ENCODE assay signal across 10 cellular contexts in genomic region chr6:44176935-44177509, GRCh38. TPM values are rescaled to one million over a fixed set of nuclear protein-coding genes. Genes with fewer than 3 reads are reported as not detected.
A peak's percentile ranks its signal among the peaks of the same experiment; 100 is the strongest.
DNase-seq lines count a peak whose midpoint lies in the region; ATAC-seq and TF ChIP-seq lines count a peak whose summit lies in the region.
"Had no signal": no experiment of that assay in that cellular context is flagged by ENCODE, and none has a peak within 500 bp of the region (broad histone marks: within the 10 kb centered on the region; RNA-seq: fewer than 3 reads in every experiment).

No MANE protein-coding gene starts in this region.

- no peaks in the 10 kb centered on the region for H4K20me1 ChIP-seq in OCI-LY7 (ENCODE audit: insufficient read depth, low read length)

- peak overlapping the region; percentile 20 for H3K4me3 Mint-ChIP-seq in activated CD8-positive, alpha-beta memory T cell treated with anti-CD3 and anti-CD28 coated beads, Interleukin-2, amount 10 ng/mL, durations not matched to agents 7 days and 5 days
- no peak overlapping the region for H3K4me3 Mint-ChIP-seq in activated CD4-positive, alpha-beta memory T cell treated with anti-CD3 and anti-CD28 coated beads, Interleukin-2, amount 10 ng/mL, durations not matched to agents 7 days and 5 days

- H3K4me1 ChIP-seq in esophagus squamous epithelium (peaks cover 0 to 43% (median 8%) of the 10 kb centered on the region in 3 donors), OCI-LY7 (ENCODE audit: insufficient read depth, low read length, poor library complexity, severe bottlenecking) (no peaks in the 10 kb centered on the region)

- no peaks in the 10 kb centered on the region for H3K79me2 ChIP-seq in OCI-LY7 (ENCODE audit: insufficient read depth, low read depth, low read length)

- H3K27me3 Mint-ChIP-seq in activated CD8-positive, alpha-beta memory T cell treated with anti-CD3 and anti-CD28 coated beads, Interleukin-2, amount 10 ng/mL, durations not matched to agents 7 days and 5 days, result peaks cover 9% of the 10 kb centered on the region
- H3K27me3 Mint-ChIP-seq in activated CD4-positive, alpha-beta memory T cell treated with anti-CD3 and anti-CD28 coated beads, Interleukin-2, amount 10 ng/mL, durations not matched to agents 7 days and 5 days, result peaks cover 14% of the 10 kb centered on the region

- BruUV-seq in OCI-LY7 (replicated peaks; lab: Mats Ljungman, UMichigan), result no TSS peak

- TF ChIP-seq POLR2A in esophagus squamous epithelium (IDR thresholded peaks at IDR 0.05), result no peak

- TF ChIP-seq CTCF in esophagus squamous epithelium (IDR thresholded peaks at IDR 0.05), result no peak
- TF ChIP-seq CTCF in OCI-LY7 (conservative IDR thresholded peaks at IDR 0.05; ENCODE audit: low read length), result no peak

- peaks cover 25% of the 10 kb centered on the region for H3K4me1 Mint-ChIP-seq in activated CD8-positive, alpha-beta memory T cell treated with anti-CD3 and anti-CD28 coated beads, Interleukin-2, amount 10 ng/mL, durations not matched to agents 7 days and 5 days
- H3K4me1 Mint-ChIP-seq in activated CD4-positive, alpha-beta memory T cell treated with anti-CD3 and anti-CD28 coated beads, Interleukin-2, amount 10 ng/mL, durations not matched to agents 7 days and 5 days, result peaks cover 17% of the 10 kb centered on the region

- H3K9me3 Mint-ChIP-seq in activated CD8-positive, alpha-beta memory T cell treated with anti-CD3 and anti-CD28 coated beads, Interleukin-2, amount 10 ng/mL, durations not matched to agents 7 days and 5 days (ENCODE audit: low read depth), result no peaks in the 10 kb centered on the region
- H3K9me3 Mint-ChIP-seq in activated CD4-positive, alpha-beta memory T cell treated with anti-CD3 and anti-CD28 coated beads, Interleukin-2, amount 10 ng/mL, durations not matched to agents 7 days and 5 days, result no peaks in the 10 kb centered on the region

- H3K9me3 ChIP-seq in esophagus squamous epithelium (no peaks in the 10 kb centered on the region), OCI-LY7 (ENCODE audit: low read length) (no peaks in the 10 kb centered on the region)

- H3K36me3 ChIP-seq in esophagus squamous epithelium (no peaks in the 10 kb centered on the region), OCI-LY7 (ENCODE audit: insufficient read depth, low read length) (no peaks in the 10 kb centered on the region)

- DNase-seq in activated CD8-positive, alpha-beta memory T cell treated with anti-CD3 and anti-CD28 coated beads, Interleukin-2, amount 10 ng/mL, durations not matched to agents 7 days and 5 days, result peak; percentile 77
- DNase-seq in activated CD8-positive, alpha-beta memory T cell treated with anti-CD3 and anti-CD28 coated beads, Interleukin-2, amount 50 U/mL, for 48 hours, result no peak
- DNase-seq in activated CD4-positive, alpha-beta memory T cell treated with anti-CD3 and anti-CD28 coated beads, Interleukin-2, amount 10 ng/mL, durations not matched to agents 7 days and 5 days, result peak; percentile 22
- DNase-seq in stimulated activated CD8-positive, alpha-beta memory T cell treated with anti-CD3 and anti-CD28 coated beads, Interleukin-4, amount 100 ng/mL, for 48 hours, result peak; percentile 63
- no peak for DNase-seq in esophagus squamous epithelium (lab: John Stamatoyannopoulos, UW)
- DNase-seq in OCI-LY7 (ENCODE audit: low spot score), result no peak
- DNase-seq in RKO (ENCODE audit: low spot score), result no peak

- H3K27ac Mint-ChIP-seq in activated CD8-positive, alpha-beta memory T cell treated with anti-CD3 and anti-CD28 coated beads, Interleukin-2, amount 10 ng/mL, durations not matched to agents 7 days and 5 days, result no peak overlapping the region
- H3K27ac Mint-ChIP-seq in activated CD4-positive, alpha-beta memory T cell treated with anti-CD3 and anti-CD28 coated beads, Interleukin-2, amount 10 ng/mL, durations not matched to agents 7 days and 5 days, result no peak overlapping the region

- H3K4me2 ChIP-seq in OCI-LY7 (ENCODE audit: low read length), result no peak overlapping the region

- CTCF ChIA-PET in activated CD8-positive, alpha-beta memory T cell treated with anti-CD3 and anti-CD28 coated beads, Interleukin-2, amount 10 ng/mL, durations not matched to agents 7 days and 5 days (lab: Charles Lee), result interaction anchor here (1.2 to 1.8 kb wide), 4 partner anchors 44 to 136 kb away, joined by 3 to 8 read pairs (median 4); partner anchors contain the start of gene AARS2
- CTCF ChIA-PET in activated CD4-positive, alpha-beta memory T cell treated with anti-CD3 and anti-CD28 coated beads, Interleukin-2, amount 10 ng/mL, durations not matched to agents 7 days and 5 days (lab: Charles Lee), result interaction anchor here (0.7 to 1.1 kb wide), 2 partner anchors 9 to 60 kb away, joined by 3 to 5 read pairs; no protein-coding TSS in a partner anchor
- CTCF ChIA-PET in OCI-LY7 (lab: Charles Lee; ENCODE audit: unreplicated experiment), result no interaction called here

- no peaks in the 10 kb centered on the region for H3K27me3 ChIP-seq in esophagus squamous epithelium

- H3K27ac ChIP-seq in esophagus squamous epithelium (peak overlapping the region in 2 of 4 donors; percentile 22 to 52), OCI-LY7 (ENCODE audit: low read depth, low read length, poor library complexity, severe bottlenecking) (no peak overlapping the region)

- H2AFZ ChIP-seq in OCI-LY7 (ENCODE audit: low read length), result no peak overlapping the region

- intact Hi-C loops in esophagus squamous epithelium (cut with DNase I) (no loop called here), OCI-LY7 (cut with micrococcal nuclease; ENCODE audit: unreplicated experiment) (no loop called here)

- 63 to 78% methylated on average over 11 to 17 of the region's 21 CpGs for WGBS in esophagus squamous epithelium, 2 donors

- H3K36me3 Mint-ChIP-seq in activated CD8-positive, alpha-beta memory T cell treated with anti-CD3 and anti-CD28 coated beads, Interleukin-2, amount 10 ng/mL, durations not matched to agents 7 days and 5 days, result no peaks in the 10 kb centered on the region
- H3K36me3 Mint-ChIP-seq in activated CD4-positive, alpha-beta memory T cell treated with anti-CD3 and anti-CD28 coated beads, Interleukin-2, amount 10 ng/mL, durations not matched to agents 7 days and 5 days (ENCODE audit: low read depth), result no peaks in the 10 kb centered on the region

- no peaks in the 10 kb centered on the region for H3K9me2 ChIP-seq in OCI-LY7 (ENCODE audit: insufficient read depth, low read length)

- peak; percentile 59 for ATAC-seq in activated CD8-positive, alpha-beta memory T cell treated with anti-CD3 and anti-CD28 coated beads, Interleukin-2, amount 10 ng/mL, durations not matched to agents 7 days and 5 days
- ATAC-seq in HG02610 (IDR thresholded peaks at IDR 0.05; ENCODE audit: unreplicated experiment), result peak; percentile 62

- H3K4me3 ChIP-seq in esophagus squamous epithelium (no peak overlapping the region), OCI-LY7 (ENCODE audit: low read depth, low read length, poor library complexity, severe bottlenecking) (no peak overlapping the region)
- H3K4me3 ChIP-seq: lung had no signal

- POLR2A ChIA-PET in activated CD4-positive, alpha-beta memory T cell treated with anti-CD3 and anti-CD28 coated beads, Interleukin-2, amount 10 ng/mL, durations not matched to agents 7 days and 5 days (lab: Charles Lee), result interaction anchor here (1.8 kb wide), 1 partner anchor 47 kb away, joined by 4 read pairs; no protein-coding TSS in a partner anchor
- POLR2A ChIA-PET in OCI-LY7 (lab: Charles Lee), result interaction anchor here (0.6 to 1.9 kb wide), 2 partner anchors 12 to 1655 kb away, joined by 5 to 6 read pairs; no protein-coding TSS in a partner anchor

RNA-seq across cellular contexts. Expression of gene CAPN11, which starts 18.4 kb away (rescaled TPM):
- total RNA-seq in activated CD8-positive, alpha-beta memory T cell treated with anti-CD3 and anti-CD28 coated beads, Interleukin-2, amount 10 ng/mL, durations not matched to agents 7 days and 5 days, result not detected
- under 1 TPM in 1 of 2 experiments, not detected in 1; 0.13 TPM for total RNA-seq in activated CD4-positive, alpha-beta memory T cell treated with anti-CD3 and anti-CD28 coated beads, Interleukin-2, amount 10 ng/mL, durations not matched to agents 7 days and 5 days
- under 1 TPM in 2 of 4 donors, not detected in 2; 0.57 to 1.00 TPM for total RNA-seq in esophagus squamous epithelium
- total RNA-seq in OCI-LY7 (2014; rRNA removed; shearing (Covaris generic)), result not detected in 2 replicates
- total RNA-seq in OCI-LY7 (2022), result not detected in 2 replicates
- total RNA-seq: epithelial cell of proximal tubule had no signal

RNA-seq across cellular contexts. Expression of gene MYMX, which starts 39.7 kb away (rescaled TPM):
- total RNA-seq in activated CD8-positive, alpha-beta memory T cell treated with anti-CD3 and anti-CD28 coated beads, Interleukin-2, amount 10 ng/mL, durations not matched to agents 7 days and 5 days, result not detected
- not detected for total RNA-seq in activated CD4-positive, alpha-beta memory T cell treated with anti-CD3 and anti-CD28 coated beads, Interleukin-2, amount 10 ng/mL, durations not matched to agents 7 days and 5 days
- total RNA-seq in esophagus squamous epithelium, result not detected
- not detected in 2 replicates for total RNA-seq in OCI-LY7 (2014; rRNA removed; shearing (Covaris generic))
- not detected in 2 replicates for total RNA-seq in OCI-LY7 (2022)
- total RNA-seq: epithelial cell of proximal tubule, lung had no signal

RNA-seq across cellular contexts. Expression of gene SLC29A1, which starts 46.4 kb away (rescaled TPM):
- total RNA-seq in activated CD8-positive, alpha-beta memory T cell treated with anti-CD3 and anti-CD28 coated beads, Interleukin-2, amount 10 ng/mL, durations not matched to agents 7 days and 5 days, result 10 to 100 TPM; 39.8 to 49.9 TPM
- total RNA-seq in activated CD4-positive, alpha-beta memory T cell treated with anti-CD3 and anti-CD28 coated beads, Interleukin-2, amount 10 ng/mL, durations not matched to agents 7 days and 5 days, result 10 to 100 TPM; 24.8 to 25.4 TPM
- total RNA-seq in esophagus squamous epithelium, result 10 to 100 TPM; 12.7 to 24.8 (median 22.3) TPM
- total RNA-seq in OCI-LY7 (2014; rRNA removed; shearing (Covaris generic)), result 51.5 and 52.6 TPM in 2 replicates
- total RNA-seq in OCI-LY7 (2022), result 54.1 and 64.6 TPM in 2 replicates

RNA-seq across cellular contexts. Expression of gene TMEM63B, which starts 49.7 kb away (rescaled TPM):
- total RNA-seq in activated CD8-positive, alpha-beta memory T cell treated with anti-CD3 and anti-CD28 coated beads, Interleukin-2, amount 10 ng/mL, durations not matched to agents 7 days and 5 days, result 10 to 100 TPM; 11.1 to 11.6 TPM
- 10 to 100 TPM; 14.7 to 15.5 TPM for total RNA-seq in activated CD4-positive, alpha-beta memory T cell treated with anti-CD3 and anti-CD28 coated beads, Interleukin-2, amount 10 ng/mL, durations not matched to agents 7 days and 5 days
- total RNA-seq in esophagus squamous epithelium, result 10 to 100 TPM; 27.8 to 56.3 (median 45.5) TPM
- total RNA-seq in OCI-LY7 (2014; rRNA removed; shearing (Covaris generic)), result 3.7 and 5.4 TPM in 2 replicates
- 10.0 and 10.2 TPM in 2 replicates for total RNA-seq in OCI-LY7 (2022)

RNA-seq across cellular contexts. Expression of gene MRPL14, which starts 49.8 kb away (rescaled TPM):
- total RNA-seq in activated CD8-positive, alpha-beta memory T cell treated with anti-CD3 and anti-CD28 coated beads, Interleukin-2, amount 10 ng/mL, durations not matched to agents 7 days and 5 days, result 10 to 100 TPM; 45.8 to 47.5 TPM
- total RNA-seq in activated CD4-positive, alpha-beta memory T cell treated with anti-CD3 and anti-CD28 coated beads, Interleukin-2, amount 10 ng/mL, durations not matched to agents 7 days and 5 days, result 10 to 100 TPM; 36.0 to 39.0 TPM
- total RNA-seq in esophagus squamous epithelium (10 to 100 TPM; 41.7 to 60.3 (median 53.6) TPM), OCI-LY7 (2022) (42.8 and 51.3 TPM in 2 replicates)
- 87.2 and 97.8 TPM in 2 replicates for total RNA-seq in OCI-LY7 (2014; rRNA removed; shearing (Covaris generic))

Comparison
In these comparisons a context has a peak if more than half of its experiments do, and no peak if none do; other contexts are left out.
1. DNase-seq: peak in activated CD8-positive, alpha-beta memory T cell treated with anti-CD3 and anti-CD28 coated beads, Interleukin-2, amount 10 ng/mL, durations not matched to agents 7 days and 5 days (single experiment), activated CD4-positive, alpha-beta memory T cell treated with anti-CD3 and anti-CD28 coated beads, Interleukin-2, amount 10 ng/mL, durations not matched to agents 7 days and 5 days (single experiment) and stimulated activated CD8-positive, alpha-beta memory T cell treated with anti-CD3 and anti-CD28 coated beads, Interleukin-4, amount 100 ng/mL, for 48 hours (single experiment); none in activated CD8-positive, alpha-beta memory T cell treated with anti-CD3 and anti-CD28 coated beads, Interleukin-2, amount 50 U/mL, for 48 hours (single experiment), esophagus squamous epithelium (single experiment), OCI-LY7 (single experiment) and RKO (single experiment).